ENCODE assay signal across 15 cellular contexts in genomic region chr2:196291418-196291817, GRCh38.
DNase-seq lines count a peak whose midpoint lies in the region; ATAC-seq and TF ChIP-seq lines count a peak whose summit lies in the region.
"Had no signal": no experiment of that assay in that cellular context is flagged by ENCODE, and none has a peak within 500 bp of the region (broad histone marks: within the 10 kb centered on the region; RNA-seq: fewer than 3 reads in every experiment).

No MANE protein-coding gene starts in this region.

- no peaks in the 10 kb centered on the region for H3K9me3 Mint-ChIP-seq in activated CD8-positive, alpha-beta memory T cell treated with anti-CD3 and anti-CD28 coated beads, Interleukin-2, amount 10 ng/mL, durations not matched to agents 7 days and 5 days (ENCODE audit: low read depth)
- no peaks in the 10 kb centered on the region for H3K9me3 Mint-ChIP-seq in activated CD8-positive, alpha-beta T cell treated with anti-CD3 and anti-CD28 coated beads, Interleukin-2, amount 10 ng/mL, durations not matched to agents 7 days and 5 days (ENCODE audit: insufficient read depth)

- H4K20me1 ChIP-seq in smooth muscle cell (ENCODE audit: low read depth), result no peaks in the 10 kb centered on the region

- H3K27me3 ChIP-seq in smooth muscle cell (ENCODE audit: low read depth), result no peaks in the 10 kb centered on the region
- H3K27me3 ChIP-seq: brain microvascular endothelial cell had no signal

- DNase-seq in activated CD8-positive, alpha-beta memory T cell treated with anti-CD3 and anti-CD28 coated beads, Interleukin-2, amount 10 ng/mL, durations not matched to agents 7 days and 5 days, result peak; percentile 48
- DNase-seq in activated CD8-positive, alpha-beta memory T cell treated with anti-CD3 and anti-CD28 coated beads for 24 hours, result no peak
- no peak for DNase-seq in activated CD8-positive, alpha-beta T cell treated with anti-CD3 and anti-CD28 coated beads, Interleukin-2, amount 10 ng/mL, durations not matched to agents 7 days and 5 days
- DNase-seq in smooth muscle cell (lab: John Stamatoyannopoulos, UW; ENCODE audit: unreplicated experiment), result no peak
- DNase-seq in activated gamma-delta T cell (lab: John Stamatoyannopoulos, UW), result no peak
- DNase-seq: activated CD4-positive, alpha-beta T cell treated with anti-CD3 and anti-CD28 coated beads for 4 hours; activated effector memory CD4-positive, alpha-beta T cell treated with Interleukin-2 at 50 U/mL for 16 hours; brain microvascular endothelial cell; glutamatergic neuron; NCI-H2029; SW 1271 had no signal

- H3K4me3 Mint-ChIP-seq in activated CD8-positive, alpha-beta memory T cell treated with anti-CD3 and anti-CD28 coated beads, Interleukin-2, amount 10 ng/mL, durations not matched to agents 7 days and 5 days, result no peak overlapping the region
- no peak overlapping the region for H3K4me3 Mint-ChIP-seq in activated CD8-positive, alpha-beta T cell treated with anti-CD3 and anti-CD28 coated beads, Interleukin-2, amount 10 ng/mL, durations not matched to agents 7 days and 5 days

- H3F3A ChIP-seq in smooth muscle cell (ENCODE audit: low read depth), result no peaks in the 10 kb centered on the region

- ATAC-seq in activated CD8-positive, alpha-beta memory T cell treated with anti-CD3 and anti-CD28 coated beads, Interleukin-2, amount 10 ng/mL, durations not matched to agents 7 days and 5 days, result peak; percentile 37
- ATAC-seq in HG03342 (IDR thresholded peaks at IDR 0.05; ENCODE audit: unreplicated experiment) (peak; percentile 14), HG02870 (IDR thresholded peaks at IDR 0.05; ENCODE audit: unreplicated experiment) (no peak), HG03280 (IDR thresholded peaks at IDR 0.05; ENCODE audit: unreplicated experiment) (no peak)
- ATAC-seq in activated CD8-positive, alpha-beta T cell treated with anti-CD3 and anti-CD28 coated beads, Interleukin-2, amount 10 ng/mL, durations not matched to agents 7 days and 5 days, result peak; percentile 42
- ATAC-seq: K562 had no signal

- TF ChIP-seq CTCF in smooth muscle cell (IDR thresholded peaks at IDR 0.05; ENCODE audit: borderline replicate concordance, insufficient read depth, poor library complexity, severe bottlenecking), result no peak

- H3K4me2 ChIP-seq in smooth muscle cell, result no peak overlapping the region

- H3K36me3 ChIP-seq in smooth muscle cell (ENCODE audit: low read depth), result no peaks in the 10 kb centered on the region
- H3K36me3 ChIP-seq: brain microvascular endothelial cell had no signal

- no peaks in the 10 kb centered on the region for H3K27me3 Mint-ChIP-seq in activated CD8-positive, alpha-beta memory T cell treated with anti-CD3 and anti-CD28 coated beads, Interleukin-2, amount 10 ng/mL, durations not matched to agents 7 days and 5 days
- no peaks in the 10 kb centered on the region for H3K27me3 Mint-ChIP-seq in activated CD8-positive, alpha-beta T cell treated with anti-CD3 and anti-CD28 coated beads, Interleukin-2, amount 10 ng/mL, durations not matched to agents 7 days and 5 days (ENCODE audit: low read depth)

- peak overlapping the region; percentile 29 for H3K27ac Mint-ChIP-seq in activated CD8-positive, alpha-beta memory T cell treated with anti-CD3 and anti-CD28 coated beads, Interleukin-2, amount 10 ng/mL, durations not matched to agents 7 days and 5 days
- no peak overlapping the region for H3K27ac Mint-ChIP-seq in activated CD8-positive, alpha-beta T cell treated with anti-CD3 and anti-CD28 coated beads, Interleukin-2, amount 10 ng/mL, durations not matched to agents 7 days and 5 days

- WGBS in smooth muscle cell (ENCODE audit: low lambda C conversion rate), result 63% methylated on average over 2 of the region's 2 CpGs

- no peaks in the 10 kb centered on the region for H3K79me2 ChIP-seq in smooth muscle cell (ENCODE audit: low read depth)

- peak overlapping the region; percentile 73 for H3K27ac ChIP-seq in smooth muscle cell (ENCODE audit: low read depth)
- H3K27ac ChIP-seq: brain microvascular endothelial cell had no signal

- H3K4me1 Mint-ChIP-seq in activated CD8-positive, alpha-beta memory T cell treated with anti-CD3 and anti-CD28 coated beads, Interleukin-2, amount 10 ng/mL, durations not matched to agents 7 days and 5 days, result peaks cover 59% of the 10 kb centered on the region
- peaks cover 54% of the 10 kb centered on the region for H3K4me1 Mint-ChIP-seq in activated CD8-positive, alpha-beta T cell treated with anti-CD3 and anti-CD28 coated beads, Interleukin-2, amount 10 ng/mL, durations not matched to agents 7 days and 5 days (ENCODE audit: low read depth)

- H3K4me3 ChIP-seq in smooth muscle cell, result no peak overlapping the region
- H3K4me3 ChIP-seq: K562 had no signal

- no peak overlapping the region for H3K9ac ChIP-seq in smooth muscle cell (ENCODE audit: low read depth)

- POLR2A ChIA-PET in activated CD8-positive, alpha-beta T cell treated with anti-CD3 and anti-CD28 coated beads, Interleukin-2, amount 10 ng/mL, durations not matched to agents 7 days and 5 days (lab: Charles Lee), result interaction anchor here (1.1 to 1.2 kb wide), 2 partner anchors 142 to 1144 kb away, joined by 3 to 4 read pairs; no protein-coding TSS in a partner anchor

- H2AFZ ChIP-seq in smooth muscle cell (ENCODE audit: low read depth), result no peak overlapping the region

- peaks cover 3% of the 10 kb centered on the region for H3K36me3 Mint-ChIP-seq in activated CD8-positive, alpha-beta memory T cell treated with anti-CD3 and anti-CD28 coated beads, Interleukin-2, amount 10 ng/mL, durations not matched to agents 7 days and 5 days
- H3K36me3 Mint-ChIP-seq in activated CD8-positive, alpha-beta T cell treated with anti-CD3 and anti-CD28 coated beads, Interleukin-2, amount 10 ng/mL, durations not matched to agents 7 days and 5 days (ENCODE audit: low read depth), result no peaks in the 10 kb centered on the region

- H3K9me3 ChIP-seq in smooth muscle cell (replicated peaks; ENCODE audit: low read depth), result no peaks in the 10 kb centered on the region

- CTCF ChIA-PET in activated CD8-positive, alpha-beta memory T cell treated with anti-CD3 and anti-CD28 coated beads, Interleukin-2, amount 10 ng/mL, durations not matched to agents 7 days and 5 days (lab: Charles Lee), result interaction anchor here (1.4 to 2.6 kb wide), 2 partner anchors 10 to 213 kb away, joined by 3 to 18 read pairs; no protein-coding TSS in a partner anchor
- CTCF ChIA-PET in activated CD8-positive, alpha-beta T cell treated with anti-CD3 and anti-CD28 coated beads, Interleukin-2, amount 10 ng/mL, durations not matched to agents 7 days and 5 days (lab: Charles Lee), result interaction anchor here (0.7 to 7.4 kb wide), 9 partner anchors 10 to 213 kb away, joined by 3 to 48 read pairs (median 4); no protein-coding TSS in a partner anchor

- peaks cover 11% of the 10 kb centered on the region for H3K4me1 ChIP-seq in smooth muscle cell (ENCODE audit: low read depth)

Comparison
In these comparisons a context has a peak if more than half of its experiments do, and no peak if none do; other contexts are left out.
1. ATAC-seq: peak in activated CD8-positive, alpha-beta memory T cell treated with anti-CD3 and anti-CD28 coated beads, Interleukin-2, amount 10 ng/mL, durations not matched to agents 7 days and 5 days (single experiment), HG03342 (single experiment) and activated CD8-positive, alpha-beta T cell treated with anti-CD3 and anti-CD28 coated beads, Interleukin-2, amount 10 ng/mL, durations not matched to agents 7 days and 5 days (single experiment); none in HG02870 (single experiment) and HG03280 (single experiment).